ENCODE assay signal across 11 cellular contexts in the genomic region with DNA sequence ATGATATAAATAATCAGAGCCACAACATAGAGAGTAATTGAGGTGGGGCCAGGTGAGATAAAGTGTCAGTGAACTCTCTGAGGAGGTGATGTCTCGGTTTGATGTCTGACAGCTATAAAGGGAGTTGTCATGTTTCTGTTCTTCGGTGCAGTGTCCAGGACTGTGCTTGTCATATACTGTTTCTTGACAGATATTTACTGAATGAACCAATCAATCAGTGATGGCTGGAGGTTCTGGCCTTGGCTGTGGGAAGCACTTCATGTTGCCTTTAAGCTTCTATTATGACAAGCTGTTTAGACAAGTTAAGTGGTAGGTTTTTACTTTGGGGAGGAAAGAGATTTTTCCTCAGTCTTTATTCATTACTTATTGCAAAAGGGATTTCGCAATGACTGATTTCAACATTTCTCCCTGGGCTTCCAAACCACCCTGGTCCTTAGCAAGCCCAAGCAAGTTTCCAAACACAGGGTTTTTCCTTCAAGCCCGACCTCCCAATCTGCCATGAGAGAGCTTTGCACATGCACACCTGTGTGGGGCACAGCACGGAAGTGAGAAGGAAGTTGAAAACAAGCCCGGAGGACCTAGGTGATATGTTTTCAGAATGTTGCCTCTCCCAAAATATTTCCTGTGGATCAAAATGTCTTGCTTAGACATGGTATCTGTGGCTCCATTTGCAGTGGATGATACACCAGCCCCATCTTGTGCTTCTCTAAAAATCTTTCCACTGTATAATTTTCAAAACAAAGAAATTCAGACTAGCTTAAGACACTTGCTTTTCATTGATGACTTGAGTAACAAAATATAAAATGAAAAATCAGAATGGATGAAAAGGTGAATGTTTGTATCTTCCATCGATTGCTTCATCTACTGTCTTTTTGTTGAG.
DNase-seq lines count a peak whose midpoint lies in the region; TF ChIP-seq lines count a peak whose summit lies in the region.
"Had no signal": no experiment of that assay in that cellular context is flagged by ENCODE, and none has a peak within 500 bp of the region (broad histone marks: within the 10 kb centered on the region; RNA-seq: fewer than 3 reads in every experiment).

No MANE protein-coding gene starts in this region.

- H3K4me3 ChIP-seq in astrocyte of the cerebellum (ENCODE audit: low read depth, low read length) (no peak overlapping the region), foreskin fibroblast (ENCODE audit: low read depth in 1 of 2, low read length in 2 of 2) (no peak overlapping the region), tibial artery (no peak overlapping the region)
- H3K4me3 ChIP-seq: thyroid gland had no signal

- in situ Hi-C loops in astrocyte of the cerebellum (cut with HindIII; ENCODE audit: low sequenced_read_pairs): no loop called here

- DNase-seq in NOMO-1 treated with DMSO at 0.1 percent for 48 hours (lab: John Stamatoyannopoulos, UW; ENCODE audit: unreplicated experiment) (peak; percentile 43), NOMO-1 treated with dmso at 0.1 percent for 144 hours (lab: John Stamatoyannopoulos, UW; ENCODE audit: unreplicated experiment) (no peak), astrocyte of the cerebellum (ENCODE audit: low read depth) (peak; percentile 27), foreskin fibroblast (peak; percentile 53 to 77), tibial artery (peak; percentile 27 to 61), substantia nigra (lab: John Stamatoyannopoulos, UW) (no peak), pons (ENCODE audit: low spot score) (no peak), mesenteric fat pad (ENCODE audit: low spot score) (no peak)
- DNase-seq: activated effector memory CD4-positive, alpha-beta T cell treated with anti-CD3 and anti-CD28 coated beads, Interleukin-2, amount 50 U/mL, for 16 hours had no signal

- H3K27ac ChIP-seq in tibial artery: no peak overlapping the region
- no peak overlapping the region for H3K27ac ChIP-seq in substantia nigra (ENCODE audit: low read depth, low read length, poor library complexity, severe bottlenecking)
- H3K27ac ChIP-seq: neutrophil, thyroid gland had no signal

- no peaks in the 10 kb centered on the region for H3K36me3 ChIP-seq in tibial artery
- H3K36me3 ChIP-seq: neutrophil, thyroid gland had no signal

- TF ChIP-seq CTCF in astrocyte of the cerebellum (IDR thresholded peaks at IDR 0.05; ENCODE audit: low read depth, low read length, missing control alignments) (no peak), foreskin fibroblast (IDR thresholded peaks at IDR 0.05; ENCODE audit: low read depth, low read length) (no peak), tibial artery (IDR thresholded peaks at IDR 0.05) (no peak)

- no peaks in the 10 kb centered on the region for H3K27me3 ChIP-seq in tibial artery
- H3K27me3 ChIP-seq: neutrophil, thyroid gland had no signal

- no peaks in the 10 kb centered on the region for H3K9me3 ChIP-seq in tibial artery
- H3K9me3 ChIP-seq: neutrophil, thyroid gland had no signal

- intact Hi-C loops in tibial artery (cut with DNase I; ENCODE audit: low total_unique reads): no loop called here

- no peaks in the 10 kb centered on the region for H3K4me1 ChIP-seq in tibial artery

Comparison
In these comparisons a context has a peak if more than half of its experiments do, and no peak if none do; other contexts are left out.
1. DNase-seq: peak in NOMO-1 treated with DMSO at 0.1 percent for 48 hours (single experiment), astrocyte of the cerebellum (single experiment), foreskin fibroblast (2 of 2) and tibial artery (2 of 2); none in NOMO-1 treated with dmso at 0.1 percent for 144 hours (single experiment), substantia nigra (0 of 49), pons (single experiment) and mesenteric fat pad (single experiment).